Comparison of ENCODE assay signal across 10 cellular contexts in the genomic region with DNA sequence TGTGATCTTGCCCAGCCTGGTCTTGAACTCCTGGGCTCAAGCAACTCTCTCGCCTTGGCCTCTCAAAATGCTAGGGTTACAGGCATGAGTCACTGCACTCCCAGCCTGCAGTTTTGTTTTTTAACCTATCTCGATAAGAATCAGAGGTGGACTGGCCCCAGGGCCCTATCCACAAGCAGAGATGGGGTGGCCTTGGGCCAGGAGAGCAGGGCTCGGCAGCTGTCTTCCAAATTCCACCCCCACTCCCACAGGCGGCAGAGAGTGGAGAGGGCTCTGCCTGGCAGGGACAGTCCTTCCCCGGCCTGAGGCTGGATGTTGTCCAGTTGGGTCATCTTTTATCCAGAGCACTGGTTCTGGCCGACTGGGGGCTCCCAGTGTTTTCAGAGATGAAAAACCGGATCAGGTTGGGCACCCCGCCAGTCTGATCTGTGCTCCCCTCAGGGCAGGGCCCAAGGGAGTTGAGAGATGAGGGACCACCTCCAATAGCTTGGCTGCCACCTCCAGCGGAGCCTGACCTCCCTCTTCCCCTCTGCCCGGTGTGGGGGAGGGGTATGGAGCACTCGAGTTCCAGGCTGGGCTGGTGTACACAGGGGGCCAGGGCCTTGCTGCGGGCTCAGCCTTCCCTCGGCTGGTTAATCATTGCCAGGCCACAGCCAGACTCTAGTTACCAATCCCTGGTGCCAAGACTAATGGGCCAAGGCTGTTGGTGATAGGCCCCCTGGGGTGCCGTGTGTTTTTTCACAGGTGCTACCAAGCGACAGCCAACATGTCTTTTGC. TPM values are rescaled to one million over a fixed set of nuclear protein-coding genes. Genes with fewer than 3 reads are reported as not detected.
A peak's percentile ranks its signal among the peaks of the same experiment; 100 is the strongest.
DNase-seq lines count a peak whose midpoint lies in the region; ATAC-seq and TF ChIP-seq lines count a peak whose summit lies in the region.
"Had no signal": no experiment of that assay in that cellular context is flagged by ENCODE, and none has a peak within 500 bp of the region (broad histone marks: within the 10 kb centered on the region; RNA-seq: fewer than 3 reads in every experiment).

No MANE protein-coding gene starts in this region.

- DNase-seq in GM23338 (ENCODE audit: low spot score) (no peak), SK-N-SH (peak; percentile 83), left ventricle myocardium superior (no peak), progenitor cell of endocrine pancreas (ENCODE audit: low spot score, unreplicated experiment) (peak; percentile 79), mesenteric fat pad (ENCODE audit: low spot score) (no peak)
- DNase-seq: activated CD4-positive, alpha-beta T cell treated with anti-CD3 and anti-CD28 coated beads, Interleukin-2, amount 50 U/mL, for 48 hours; Kasumi-1 had no signal

- H3F3A ChIP-seq in GM23338 (replicated peaks; ENCODE audit: low read depth) (no peaks in the 10 kb centered on the region), SK-N-SH (replicated peaks; ENCODE audit: insufficient read depth) (no peaks in the 10 kb centered on the region)

- no peaks in the 10 kb centered on the region; the same call in 1 of the 2 replicates for H3K36me3 ChIP-seq in GM23338 (ENCODE audit: insufficient read depth)
- H3K36me3 ChIP-seq in SK-N-SH (replicated peaks in 1 of 2; ENCODE audit: control insufficient read depth in 1 of 2, insufficient read depth in 2 of 2, low read length in 1 of 2): no peaks in the 10 kb centered on the region

- H3K9ac ChIP-seq in SK-N-SH: no peak overlapping the region

- no peaks in the 10 kb centered on the region for H3K9me3 ChIP-seq in SK-N-SH

- no peak overlapping the region for H3K4me2 ChIP-seq in GM23338
- H3K4me2 ChIP-seq in SK-N-SH: no peak overlapping the region

- H3K4me3 ChIP-seq in GM23338 (no peak overlapping the region), SK-N-SH (ENCODE audit: low read depth in 2 of 2, low read length in 1 of 2) (no peak overlapping the region)

- H3K4me3 Mint-ChIP-seq in GM23338: no peak overlapping the region
- H3K4me3 Mint-ChIP-seq in progenitor cell of endocrine pancreas (ENCODE audit: low read depth): no peak overlapping the region

- CTCF ChIA-PET in SK-N-SH (lab: Yijun Ruan, JAX): interaction anchor here (1.0 to 4.6 kb wide), 8 partner anchors 32 to 190 kb away, joined by 3 to 20 read pairs (median 4); partner anchors contain the start of genes LLGL2, SMIM5 and TSEN54

- no peaks in the 10 kb centered on the region; the same call in 1 of the 2 replicates for H3K4me1 ChIP-seq in GM23338 (ENCODE audit: insufficient read depth)
- H3K4me1 ChIP-seq in SK-N-SH (ENCODE audit: control insufficient read depth in 1 of 2, insufficient read depth in 2 of 2, low read depth in 1 of 2, low read length in 1 of 2): peaks cover 4 to 19% of the 10 kb centered on the region in 2 experiments; a peak in 1 of 4 replicates

- intact Hi-C loops in left ventricle myocardium superior (cut with micrococcal nuclease): no loop called here

- POLR2A ChIA-PET in SK-N-SH (lab: Yijun Ruan, JAX): no interaction called here

- H4K20me1 ChIP-seq in GM23338 (replicated peaks; ENCODE audit: insufficient read depth) (no peaks in the 10 kb centered on the region), SK-N-SH (ENCODE audit: insufficient read depth) (no peaks in the 10 kb centered on the region)

- H3K79me2 ChIP-seq in GM23338 (replicated peaks; ENCODE audit: insufficient read depth) (no peaks in the 10 kb centered on the region), SK-N-SH (ENCODE audit: insufficient read depth) (no peaks in the 10 kb centered on the region)

- H3K27ac ChIP-seq in GM23338 (ENCODE audit: low read depth) (no peak overlapping the region), SK-N-SH (ENCODE audit: low read depth in 2 of 2, low read length in 1 of 2) (peak overlapping the region in 1 of 2 experiments; percentile 65; a peak in 2 of 4 replicates)

- WGBS in SK-N-SH (ENCODE audit: low lambda C conversion rate): 38% methylated on average over 11 of the region's 15 CpGs

- H3K36me3 Mint-ChIP-seq in GM23338 (ENCODE audit: low read depth) (no peaks in the 10 kb centered on the region; the same call in 2 of the 3 replicates), progenitor cell of endocrine pancreas (ENCODE audit: insufficient read depth) (peaks cover 11% of the 10 kb centered on the region)

- H3K27me3 ChIP-seq in GM23338 (ENCODE audit: insufficient read depth): no peaks in the 10 kb centered on the region
- H3K27me3 ChIP-seq in SK-N-SH (ENCODE audit: insufficient read depth): no peaks in the 10 kb centered on the region

- TF ChIP-seq CTCF in GM23338 (conservative IDR thresholded peaks at IDR 0.05; ENCODE audit: low read depth in 2 of 2): no peak
- no peak for TF ChIP-seq CTCF in SK-N-SH (IDR thresholded peaks at IDR 0.05)
- no peak for TF ChIP-seq CTCF in progenitor cell of endocrine pancreas (IDR thresholded peaks at IDR 0.05; ENCODE audit: unreplicated experiment)

- no peak for TF ChIP-seq EP300 in SK-N-SH (IDR thresholded peaks at IDR 0.05; ENCODE audit: borderline replicate concordance in 1 of 2, low read depth in 1 of 2, low read length in 1 of 2)

- no peak for TF ChIP-seq RAD21 in SK-N-SH (IDR thresholded peaks at IDR 0.05; ENCODE audit: low read length)

- no peak overlapping the region for H2AFZ ChIP-seq in GM23338
- no peak overlapping the region for H2AFZ ChIP-seq in SK-N-SH (ENCODE audit: low read depth)

- peak; percentile 46 for ATAC-seq in GM23338
- ATAC-seq in left ventricle myocardium superior: peak; percentile 51
- no peak for ATAC-seq in HG02870 (IDR thresholded peaks at IDR 0.05; ENCODE audit: unreplicated experiment)
- ATAC-seq in HG02852 (IDR thresholded peaks at IDR 0.05; ENCODE audit: unreplicated experiment): no peak
- no peak for ATAC-seq in HG02571 (IDR thresholded peaks at IDR 0.05; ENCODE audit: unreplicated experiment)

- H3K4me1 Mint-ChIP-seq in GM23338 (peaks cover 11% of the 10 kb centered on the region; the same call in 1 of the 3 replicates), progenitor cell of endocrine pancreas (ENCODE audit: low read depth) (peaks cover 31% of the 10 kb centered on the region)

- H3K27ac Mint-ChIP-seq in GM23338 (no peak overlapping the region), progenitor cell of endocrine pancreas (peak overlapping the region; percentile 89)

- no peaks in the 10 kb centered on the region for H3K9me3 Mint-ChIP-seq in GM23338
- H3K9me3 Mint-ChIP-seq in progenitor cell of endocrine pancreas (ENCODE audit: low read depth): no peaks in the 10 kb centered on the region

- H3K9me2 ChIP-seq in GM23338 (ENCODE audit: insufficient read depth) (no peaks in the 10 kb centered on the region), SK-N-SH (no peaks in the 10 kb centered on the region)

- H3K27me3 Mint-ChIP-seq in GM23338 (ENCODE audit: insufficient read depth, low read depth, poor library complexity) (no peaks in the 10 kb centered on the region), progenitor cell of endocrine pancreas (no peaks in the 10 kb centered on the region)

TF ChIP-seq in GM23338, 12 proteins besides CTCF, POLR2A, EP300 and RAD21 (continues in another document):
- no peak for TF ChIP-seq JUNB (IDR thresholded peaks at IDR 0.05; ENCODE audit: unreplicated experiment)

TF ChIP-seq in SK-N-SH, 30 proteins besides CTCF, POLR2A, EP300 and RAD21 (continues in another document):
- TF ChIP-seq, protein P1, sequence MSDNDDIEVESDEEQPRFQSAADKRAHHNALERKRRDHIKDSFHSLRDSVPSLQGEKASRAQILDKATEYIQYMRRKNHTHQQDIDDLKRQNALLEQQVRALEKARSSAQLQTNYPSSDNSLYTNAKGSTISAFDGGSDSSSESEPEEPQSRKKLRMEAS (IDR thresholded peaks at IDR 0.05; ENCODE audit: low read depth): no peak
- TF ChIP-seq TCF12 (IDR thresholded peaks at IDR 0.05) (peak; percentile 61), GATA2 (CRISPR knock-in tag; IDR thresholded peaks at IDR 0.05) (0 out of 2 replicates have a peak, but pooled peaks have one; percentile 12), MEF2A (IDR thresholded peaks at IDR 0.05; ENCODE audit: borderline replicate concordance, low read depth) (no peak)

RNA-seq across cellular contexts. Expression of gene MYO15B, which starts 30.3 kb away (rescaled TPM):
- total RNA-seq in GM23338 (2014; rRNA removed; shearing (Covaris generic)): 7.2 and 12.4 TPM in 2 replicates
- polyA plus RNA-seq in GM23338 (2016; fragmentation: Nextera tagmentation; extraction: Ambion mirVana) (3.8 and 6.6 TPM in 2 replicates), SK-N-SH (2012; rRNA removed) (9.7 and 10.3 TPM in 2 replicates)
- 1.2 and 2.0 TPM in 2 replicates for polyA plus RNA-seq in SK-N-SH (2012; cell fraction: cytosol; rRNA removed)
- 82.9 and 131 TPM in 2 replicates for polyA plus RNA-seq in SK-N-SH (2012; cell fraction: nucleus; rRNA removed)
- total RNA-seq in left ventricle myocardium superior (48.2 TPM), progenitor cell of endocrine pancreas (336 and 337 TPM in 2 replicates), mesenteric fat pad (110 TPM)

RNA-seq across cellular contexts. Expression of gene LLGL2, which starts 31.8 kb away (rescaled TPM):
- total RNA-seq in GM23338 (2014; rRNA removed; shearing (Covaris generic)): 63.9 and 78.5 TPM in 2 replicates
- polyA plus RNA-seq in GM23338 (2016; fragmentation: Nextera tagmentation; extraction: Ambion mirVana): 62.5 and 71.9 TPM in 2 replicates
- 4.4 and 6.7 TPM in 2 replicates for polyA plus RNA-seq in SK-N-SH (2012; rRNA removed)
- 1.7 and 3.1 TPM in 2 replicates for polyA plus RNA-seq in SK-N-SH (2012; cell fraction: cytosol; rRNA removed)
- polyA plus RNA-seq in SK-N-SH (2012; cell fraction: nucleus; rRNA removed): 14.0 and 23.1 TPM in 2 replicates
- total RNA-seq in left ventricle myocardium superior: 5.1 TPM
- 232 and 235 TPM in 2 replicates for total RNA-seq in progenitor cell of endocrine pancreas
- total RNA-seq in mesenteric fat pad: 8.2 TPM

RNA-seq across cellular contexts. Expression of gene TSEN54, which starts 40.9 kb away (rescaled TPM):
- total RNA-seq in GM23338 (2014; rRNA removed; shearing (Covaris generic)): 61.9 and 62.5 TPM in 2 replicates
- polyA plus RNA-seq in GM23338 (2016; fragmentation: Nextera tagmentation; extraction: Ambion mirVana) (45.9 and 48.2 TPM in 2 replicates), SK-N-SH (2012; rRNA removed) (29.8 and 37.7 TPM in 2 replicates)
- polyA plus RNA-seq in SK-N-SH (2012; cell fraction: cytosol; rRNA removed): 14.2 and 21.1 TPM in 2 replicates
- 85.0 and 113 TPM in 2 replicates for polyA plus RNA-seq in SK-N-SH (2012; cell fraction: nucleus; rRNA removed)
- total RNA-seq in left ventricle myocardium superior (8.3 TPM), progenitor cell of endocrine pancreas (56.0 and 56.4 TPM in 2 replicates), mesenteric fat pad (13.7 TPM)

RNA-seq across cellular contexts. Expression of gene CASKIN2, which starts 41.9 kb away (rescaled TPM):
- 17.7 and 21.5 TPM in 2 replicates for total RNA-seq in GM23338 (2014; rRNA removed; shearing (Covaris generic))
- 4.7 and 4.9 TPM in 2 replicates for polyA plus RNA-seq in GM23338 (2016; fragmentation: Nextera tagmentation; extraction: Ambion mirVana)
- polyA plus RNA-seq in SK-N-SH (2012; rRNA removed): 5.2 and 6.5 TPM in 2 replicates
- 2.3 and 4.5 TPM in 2 replicates for polyA plus RNA-seq in SK-N-SH (2012; cell fraction: cytosol; rRNA removed)
- 18.8 and 32.9 TPM in 2 replicates for polyA plus RNA-seq in SK-N-SH (2012; cell fraction: nucleus; rRNA removed)
- 36.6 TPM for total RNA-seq in left ventricle myocardium superior
- total RNA-seq in progenitor cell of endocrine pancreas: 47.6 and 50.6 TPM in 2 replicates
- total RNA-seq in mesenteric fat pad: 72.8 TPM

Comparison
In these comparisons a context has a peak if more than half of its experiments do, and no peak if none do; other contexts are left out.
1. ATAC-seq: peak in GM23338 (single experiment) and left ventricle myocardium superior (single experiment); none in HG02870 (single experiment), HG02852 (single experiment) and HG02571 (single experiment).
2. DNase-seq: peak in SK-N-SH (single experiment) and progenitor cell of endocrine pancreas (single experiment); none in GM23338 (single experiment), left ventricle myocardium superior (single experiment) and mesenteric fat pad (single experiment).